8 cellular contexts compared by ENCODE assay signal in genomic region chr12:119412811-119413794, GRCh38.
A peak's percentile ranks its signal among the peaks of the same experiment; 100 is the strongest.
DNase-seq lines count a peak whose midpoint lies in the region; ATAC-seq and TF ChIP-seq lines count a peak whose summit lies in the region.

No MANE protein-coding gene starts in this region.

- H3K4me3 ChIP-seq in WI38 (ENCODE audit: low read depth, low read length) (no peak overlapping the region), fibroblast of villous mesenchyme (ENCODE audit: low read depth, low read length) (no peak overlapping the region)

- TF ChIP-seq CTCF in GM13977 (IDR thresholded peaks at IDR 0.05; ENCODE audit: extremely low read depth, insufficient read depth, missing control alignments) (peak; percentile 83), WI38 (IDR thresholded peaks at IDR 0.05; ENCODE audit: low read depth, low read length) (peak; percentile 63), fibroblast of villous mesenchyme (IDR thresholded peaks at IDR 0.05; ENCODE audit: insufficient read depth, low read depth, low read length) (peak; percentile 77)

- ATAC-seq in HG03565 (IDR thresholded peaks at IDR 0.05; ENCODE audit: unreplicated experiment) = no peak
- no peak for ATAC-seq in GM21529 (IDR thresholded peaks at IDR 0.05; ENCODE audit: unreplicated experiment)

- in situ Hi-C loops in GM13977 (cut with MboI; ENCODE audit: low pct_unique_long_range_greater_than_20kb, low sequenced_read_pairs, unreplicated experiment) = loop anchor here (25.0 kb wide), 1 partner anchor 301 kb away; no protein-coding TSS in a partner anchor

- DNase-seq in AML-193 (lab: John Stamatoyannopoulos, UW) (peak; percentile 27 to 32), GM13977 (ENCODE audit: low spot score) (peak; percentile 58), NCI-H2107 (lab: John Stamatoyannopoulos, UW) (peak; percentile 52), fibroblast of villous mesenchyme (ENCODE audit: low read depth) (peak; percentile 60), nucleus accumbens (lab: John Stamatoyannopoulos, UW) (peak in 46 of 56 donors; percentile 3 to 86 (median 31))
